In genomic region chr1:94543893-94544635, GRCh38 we compare ENCODE assay signal across 12 cellular contexts. TPM values are rescaled to one million over a fixed set of nuclear protein-coding genes. Genes with fewer than 3 reads are reported as not detected.
DNase-seq lines count a peak whose midpoint lies in the region; FAIRE-seq and TF ChIP-seq lines count a peak whose summit lies in the region.
"Had no signal": no experiment of that assay in that cellular context is flagged by ENCODE, and none has a peak within 500 bp of the region (broad histone marks: within the 10 kb centered on the region; RNA-seq: fewer than 3 reads in every experiment).

No MANE protein-coding gene starts in this region.

- no peak for TF ChIP-seq POLR2A in Peyer's patch (IDR thresholded peaks at IDR 0.05)

- intact Hi-C loops in Calu3 (cut with micrococcal nuclease; ENCODE audit: unreplicated experiment): loop anchor here (5.0 kb wide), 1 partner anchor 78 kb away; no protein-coding TSS in a partner anchor

- CTCF ChIA-PET in Calu3 (lab: Charles Lee): interaction anchor here (0.8 to 2.3 kb wide), 2 partner anchors 17 to 48 kb away, joined by 3 to 10 read pairs; no protein-coding TSS in a partner anchor

- H3K27me3 Mint-ChIP-seq in Calu3 (ENCODE audit: unreplicated experiment) (no peaks in the 10 kb centered on the region), osteocyte (ENCODE audit: unreplicated experiment) (no peaks in the 10 kb centered on the region)

- no peaks in the 10 kb centered on the region for H3K27me3 ChIP-seq in Peyer's patch

- H3K36me3 Mint-ChIP-seq in Calu3 (ENCODE audit: insufficient read depth, unreplicated experiment) (peaks cover 67% of the 10 kb centered on the region), osteocyte (ENCODE audit: unreplicated experiment) (peaks cover 4% of the 10 kb centered on the region)

- no peak overlapping the region for H3K4me3 ChIP-seq in Peyer's patch

- H3K4me3 Mint-ChIP-seq in Calu3 (ENCODE audit: low read depth, unreplicated experiment) (peak overlapping the region; percentile 75), osteocyte (ENCODE audit: unreplicated experiment) (peak overlapping the region; percentile 7)

- peak overlapping the region in 3 of 4 donors; percentile 15 to 92 (median 33) for H3K27ac ChIP-seq in Peyer's patch
- H3K27ac ChIP-seq in epithelial cell of prostate: peak overlapping the region; percentile 96

- H3K36me3 ChIP-seq in Peyer's patch: no peaks in the 10 kb centered on the region

- H3K27ac Mint-ChIP-seq in Calu3 (ENCODE audit: unreplicated experiment): no peak overlapping the region
- peak overlapping the region; percentile 90 for H3K27ac Mint-ChIP-seq in osteocyte (ENCODE audit: unreplicated experiment)

- no peak for FAIRE-seq in GM19239 (lab: Jason Lieb, UNC)

- no peaks in the 10 kb centered on the region for H3K9me3 ChIP-seq in Peyer's patch

- peaks cover 22% of the 10 kb centered on the region for H3K4me1 Mint-ChIP-seq in Calu3 (ENCODE audit: low read depth, unreplicated experiment)
- peaks cover 55% of the 10 kb centered on the region for H3K4me1 Mint-ChIP-seq in osteocyte (ENCODE audit: unreplicated experiment)

- no peak for DNase-seq in Calu3
- DNase-seq in Peyer's patch: no peak
- DNase-seq in epithelial cell of prostate (ENCODE audit: low read depth, low spot score): no peak
- DNase-seq in osteocyte (ENCODE audit: extremely low spot score, unreplicated experiment): no peak
- no peak for DNase-seq in activated CD8-positive, alpha-beta memory T cell treated with anti-CD3 and anti-CD28 coated beads for 24 hours
- DNase-seq in LoVo (ENCODE audit: low spot score): no peak
- DNase-seq in GM19239 (ENCODE audit: insufficient read length, low spot score): no peak
- DNase-seq in NCI-H1417 treated with DMSO at 0.1 percent for 48 hours (lab: John Stamatoyannopoulos, UW): no peak
- DNase-seq: activated T-cell treated with anti-CD3 and anti-CD28 coated beads, Interleukin-2, amount 50 U/mL, for 48 hours; caudate nucleus; DND-41; NCI-H524 had no signal

- H3K4me1 ChIP-seq in Peyer's patch: peaks cover 0 to 11% (median 5%) of the 10 kb centered on the region in 4 donors

- BruUV-seq in Calu3 (replicated peaks; lab: Mats Ljungman, UMichigan): no TSS peak

- no peaks in the 10 kb centered on the region for H3K9me3 Mint-ChIP-seq in Calu3 (ENCODE audit: low read depth, unreplicated experiment)
- no peaks in the 10 kb centered on the region for H3K9me3 Mint-ChIP-seq in osteocyte (ENCODE audit: unreplicated experiment)

- TF ChIP-seq CTCF in Calu3 (IDR thresholded peaks at IDR 0.05; ENCODE audit: unreplicated experiment) (no peak), Peyer's patch (IDR thresholded peaks at IDR 0.05) (no peak), osteocyte (IDR thresholded peaks at IDR 0.05) (no peak)

RNA-seq across cellular contexts. Expression of gene F3, which starts 2.5 kb away (rescaled TPM):
- 344 and 387 TPM in 2 replicates for total RNA-seq in Calu3 (2022)
- 100 to 1,000 TPM in 3 of 4 donors, 10 to 100 TPM in 1; 76.9 to 445 (median 137) TPM for total RNA-seq in Peyer's patch
- total RNA-seq in osteocyte: 11.2 and 12.1 TPM in 2 replicates
